In genomic region chr1:12713651-12714050, GRCh38 we compare ENCODE assay signal across 6 cellular contexts. TPM values are rescaled to one million over a fixed set of nuclear protein-coding genes. Genes with fewer than 3 reads are reported as not detected.
"Had no signal": no experiment of that assay in that cellular context is flagged by ENCODE, and none has a peak within 500 bp of the region (broad histone marks: within the 10 kb centered on the region; RNA-seq: fewer than 3 reads in every experiment).

No MANE protein-coding gene starts in this region.

RNA-seq across cellular contexts. Expression of gene AADACL3, which starts 2.3 kb away (rescaled TPM):
- total RNA-seq: M059J, PC-3, Peyer's patch, Right ventricle myocardium superior, SJSA1 had no signal
- polyA plus RNA-seq: SK-N-SH had no signal

RNA-seq across cellular contexts. Expression of gene CFAP107, which starts 32.3 kb away (rescaled TPM):
- total RNA-seq: M059J, PC-3, Peyer's patch, Right ventricle myocardium superior, SJSA1 had no signal
- polyA plus RNA-seq: SK-N-SH had no signal

RNA-seq across cellular contexts. Expression of gene PRAMEF12, which starts 59.9 kb away (rescaled TPM):
- total RNA-seq: M059J, PC-3, Peyer's patch, Right ventricle myocardium superior, SJSA1 had no signal
- polyA plus RNA-seq: SK-N-SH had no signal
